Comparison of ENCODE assay signal across 7 cellular contexts in the genomic region with DNA sequence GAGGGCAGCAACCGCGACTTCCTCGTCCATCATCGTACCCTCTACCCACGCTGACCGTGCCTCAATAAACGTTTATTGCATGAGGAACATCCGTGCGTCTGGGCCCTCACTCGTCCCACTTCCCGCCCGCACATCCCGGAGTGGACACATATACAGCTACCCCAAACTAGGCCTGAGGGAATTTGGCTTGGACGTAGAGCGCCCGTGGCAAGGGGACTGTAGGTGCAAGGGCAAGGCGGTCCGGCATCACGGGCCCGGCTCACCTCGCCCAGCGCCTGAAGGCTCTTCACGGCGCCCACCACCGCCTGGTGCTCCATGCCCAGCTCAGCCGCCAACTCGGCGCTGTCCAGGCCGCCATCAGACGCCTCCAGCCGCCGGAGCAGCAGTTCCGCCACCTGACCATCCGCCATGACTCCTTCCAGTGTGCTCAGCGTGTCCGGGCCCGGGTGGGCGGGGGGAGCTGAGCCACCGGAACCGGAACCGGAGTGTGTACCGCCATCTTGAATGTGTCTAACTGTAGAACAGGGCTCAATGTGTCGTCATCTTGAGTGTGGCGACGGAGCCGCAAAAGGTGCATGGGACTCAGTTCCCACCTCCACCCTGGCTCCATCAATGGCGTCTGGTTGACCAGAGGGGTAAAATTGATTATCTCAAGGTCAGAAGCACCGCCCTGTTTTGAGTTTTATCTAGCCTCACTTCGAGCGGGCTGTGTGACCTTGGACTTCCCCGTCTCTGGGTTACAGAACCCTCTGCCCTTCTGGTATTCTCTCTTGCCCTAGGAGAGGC. TPM values are rescaled to one million over a fixed set of nuclear protein-coding genes. Genes with fewer than 3 reads are reported as not detected.
DNase-seq lines count a peak whose midpoint lies in the region; ATAC-seq, FAIRE-seq and TF ChIP-seq lines count a peak whose summit lies in the region.

A gene (minus strand): TSS at position 425 of the 786 bp plus-strand sequence. CDS start 15 bp downstream, at position 410.

- TF ChIP-seq POLR2A in HepG2 (IDR thresholded peaks at IDR 0.05; ENCODE audit: insufficient read depth in 1 of 2, low read depth in 2 of 2, low read length in 2 of 2) = peak; percentile 80 to 99

- H3K79me2 ChIP-seq in HepG2 (ENCODE audit: insufficient read depth, low read length) = peaks cover 20% of the 10 kb centered on the region

- peaks cover 41% of the 10 kb centered on the region for H3K4me1 ChIP-seq in HepG2 (ENCODE audit: insufficient read depth, low read length)

- peak; percentile 87 for FAIRE-seq in HepG2 (lab: Jason Lieb, UNC)

- peak within 1 kb of the TSS; percentile 92 for H3K4me2 ChIP-seq in HepG2 (ENCODE audit: low read depth, low read length)

- H3K27ac ChIP-seq in HepG2 (ENCODE audit: extremely low read length, insufficient read depth, low read length) = peak within 1 kb of the TSS; percentile 59

- CTCF ChIA-PET in HepG2 (lab: Yijun Ruan, JAX; ENCODE audit: low intra/inter-chr PET ratio, low total read pairs) = no interaction called here

- in situ Hi-C loops in HepG2 (cut with HindIII; ENCODE audit: extremely low pct_ligation_motif_present, low pct_unique_long_range_greater_than_20kb) = no loop called here

- TF ChIP-seq CTCF in HepG2 (CRISPR knock-in tag; IDR thresholded peaks at IDR 0.05) = no peak; the same call in 1 of the 2 replicates

- TF ChIP-seq RAD21 in HepG2 (CRISPR knock-in tag; IDR thresholded peaks at IDR 0.05) = peak; percentile 39; the same call in 1 of the 2 replicates

- POLR2A ChIA-PET in HepG2 (lab: Yijun Ruan, JAX) = interaction anchor here (0.7 to 2.9 kb wide), 9 partner anchors 12 to 913 kb away, joined by 3 to 40 read pairs (median 7); a partner anchor contains a TSS

- H3K36me3 ChIP-seq in HepG2 (replicated peaks in 1 of 2; ENCODE audit: control insufficient read depth in 1 of 2, insufficient read depth in 2 of 2, low read length in 2 of 2) = peaks cover 6 to 16% of the 10 kb centered on the region in 2 experiments

- TF ChIP-seq EP300 in HepG2 (IDR thresholded peaks at IDR 0.05; ENCODE audit: low read depth in 2 of 2, low read length in 2 of 2) (no peak; a peak in 1 of 4 replicates), HepG2 (CRISPR knock-in tag; IDR thresholded peaks at IDR 0.05; ENCODE audit: borderline replicate concordance) (no peak; the same call in 1 of the 2 replicates)

- BruUV-seq in HepG2 (replicated peaks; lab: Mats Ljungman, UMichigan) = TSS peak; percentile 71

- no peaks in the 10 kb centered on the region for H3K9me3 ChIP-seq in HepG2 (ENCODE audit: low read length)

- 4% methylated on average over 18 of the region's 51 CpGs for WGBS in HepG2 (ENCODE audit: low lambda C conversion rate)

- intact Hi-C loops in HepG2 (cut with micrococcal nuclease; ENCODE audit: unreplicated experiment) = no loop called here

- DNase-seq in NCI-H748 (lab: John Stamatoyannopoulos, UW; ENCODE audit: unreplicated experiment) = peak; percentile 86
- DNase-seq in activated CD4-positive, alpha-beta T cell treated with anti-CD3 and anti-CD28 coated beads, Interleukin-2, amount 50 U/mL, for 48 hours = peak; percentile 91 to 92
- DNase-seq in dermis microvascular lymphatic vessel endothelial cell (ENCODE audit: low read depth in 2 of 2) = peak; percentile 78 to 93
- peak; percentile 84 for DNase-seq in HepG2 (ENCODE audit: low spot score)
- peak; percentile 84 to 90 for DNase-seq in stimulated activated CD4-positive, alpha-beta T cell treated with anti-CD3 and anti-CD28 coated beads, Interleukin-2, amount 100 ng/mL, for 48 hours

- peak within 1 kb of the TSS; percentile 81 for H3K9ac ChIP-seq in HepG2 (ENCODE audit: insufficient read depth, low read depth, low read length)

- 0 out of 2 replicates have a peak, but pooled peaks cover 4% of the 10 kb centered on the region for H4K20me1 ChIP-seq in HepG2 (ENCODE audit: insufficient read depth, low read length)

- H3K4me3 ChIP-seq in HepG2 (replicated peaks in 1 of 3; ENCODE audit: insufficient read depth in 1 of 3, low read depth in 2 of 3, low read length in 3 of 3) = peak within 1 kb of the TSS; percentile 68 to 85 (median 85)

- peak; percentile 46 for ATAC-seq in GM18517 (IDR thresholded peaks at IDR 0.05; ENCODE audit: unreplicated experiment)
- ATAC-seq in HG03439 (IDR thresholded peaks at IDR 0.05; ENCODE audit: unreplicated experiment) = peak; percentile 52
- ATAC-seq in HepG2 = peak; percentile 81

- H3K27me3 ChIP-seq in HepG2 (ENCODE audit: control insufficient read depth in 1 of 2, insufficient read depth in 2 of 2, low read length in 2 of 2) = no peaks in the 10 kb centered on the region; a peak in 1 of 5 replicates

- peak within 1 kb of the TSS; percentile 59 for H2AFZ ChIP-seq in HepG2 (ENCODE audit: low read length)

TF ChIP-seq in HepG2, 621 proteins besides CTCF, POLR2A, EP300 and RAD21 (continues in another document):
- no peak for TF ChIP-seq KLF15 (CRISPR knock-in tag; IDR thresholded peaks at IDR 0.05; ENCODE audit: borderline replicate concordance)
- no peak for TF ChIP-seq FLYWCH1 (CRISPR knock-in tag; IDR thresholded peaks at IDR 0.05)
- TF ChIP-seq, protein P1, sequence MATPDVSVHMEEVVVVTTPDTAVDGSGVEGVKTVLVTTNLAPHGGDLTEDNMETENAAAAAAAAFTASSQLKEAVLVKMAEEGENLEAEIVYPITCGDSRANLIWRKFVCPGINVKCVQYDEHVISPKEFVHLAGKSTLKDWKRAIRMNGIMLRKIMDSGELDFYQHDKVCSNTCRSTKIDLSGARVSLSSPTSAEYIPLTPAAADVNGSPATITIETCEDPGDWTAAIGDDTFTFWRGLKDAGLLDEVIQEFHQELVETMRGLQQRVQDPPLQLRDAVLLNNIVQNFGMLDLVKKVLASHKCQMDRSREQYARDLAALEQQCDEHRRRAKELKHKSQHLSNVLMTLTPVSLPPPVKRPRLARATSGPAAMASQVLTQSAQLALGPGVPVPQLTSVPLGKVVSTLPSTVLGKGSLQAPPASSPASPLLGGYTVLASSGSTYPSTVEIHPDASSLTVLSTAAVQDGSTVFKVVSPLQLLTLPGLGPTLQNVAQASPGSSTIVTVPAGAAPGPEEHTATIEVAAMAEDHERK (CRISPR knock-in tag; IDR thresholded peaks at IDR 0.05; ENCODE audit: low read depth) = no peak
- no peak for TF ChIP-seq PCBP1 (IDR thresholded peaks at IDR 0.05; ENCODE audit: borderline replicate concordance, low read depth, low read length)
- TF ChIP-seq MBNL3 (CRISPR knock-in tag; conservative IDR thresholded peaks at IDR 0.05) = no peak
- TF ChIP-seq POGZ (CRISPR knock-in tag; IDR thresholded peaks at IDR 0.05) = peak; percentile 66
- TF ChIP-seq, protein P2, sequence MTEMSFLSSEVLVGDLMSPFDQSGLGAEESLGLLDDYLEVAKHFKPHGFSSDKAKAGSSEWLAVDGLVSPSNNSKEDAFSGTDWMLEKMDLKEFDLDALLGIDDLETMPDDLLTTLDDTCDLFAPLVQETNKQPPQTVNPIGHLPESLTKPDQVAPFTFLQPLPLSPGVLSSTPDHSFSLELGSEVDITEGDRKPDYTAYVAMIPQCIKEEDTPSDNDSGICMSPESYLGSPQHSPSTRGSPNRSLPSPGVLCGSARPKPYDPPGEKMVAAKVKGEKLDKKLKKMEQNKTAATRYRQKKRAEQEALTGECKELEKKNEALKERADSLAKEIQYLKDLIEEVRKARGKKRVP (CRISPR knock-in tag; IDR thresholded peaks at IDR 0.05) = 0 out of 4 replicates have a peak, but pooled peaks of 1 of the 2 experiments have one; percentile 40
- peak; percentile 99 for TF ChIP-seq GABPB1 (CRISPR knock-in tag; IDR thresholded peaks at IDR 0.05)
- no peak for TF ChIP-seq ZNF672 (CRISPR knock-in tag; IDR thresholded peaks at IDR 0.05)
- no peak for TF ChIP-seq ZBTB7B (CRISPR knock-in tag; IDR thresholded peaks at IDR 0.05)
- TF ChIP-seq ZKSCAN1 (IDR thresholded peaks at IDR 0.05; ENCODE audit: low read length) = no peak
- peak; percentile 70; the same call in 1 of the 2 replicates for TF ChIP-seq ZNF790 (CRISPR knock-in tag; IDR thresholded peaks at IDR 0.05; ENCODE audit: borderline replicate concordance)
- TF ChIP-seq SMC3 (IDR thresholded peaks at IDR 0.05; ENCODE audit: low read length) = no peak
- TF ChIP-seq FOXA1 (IDR thresholded peaks at IDR 0.05) = no peak
- no peak for TF ChIP-seq FOXA1 (CRISPR knock-in tag; IDR thresholded peaks at IDR 0.05)

RNA-seq across cellular contexts. Expression of the gene that starts here (rescaled TPM):
- total RNA-seq in dermis microvascular lymphatic vessel endothelial cell (44.6 and 49.3 TPM in 2 replicates), HepG2 (2016; rRNA removed; fragmentation: Illumina TruSeq; extraction: Trizol) (68.0 and 72.0 TPM in 2 replicates)
- 30.6 and 33.8 TPM in 2 replicates for total RNA-seq in HepG2 (2016; cell fraction: cytosol; rRNA removed; fragmentation: Illumina TruSeq; extraction: Trizol; ENCODE audit: low read depth)
- 61.4 and 77.8 TPM in 2 replicates for total RNA-seq in HepG2 (2016; cell fraction: insoluble cytoplasmic fraction; rRNA removed; fragmentation: Illumina TruSeq; extraction: Trizol)
- total RNA-seq in HepG2 (2016; cell fraction: membrane; rRNA removed; fragmentation: Illumina TruSeq; extraction: Trizol) = 31.3 and 31.6 TPM in 2 replicates
- 38.1 and 43.4 TPM in 2 replicates for total RNA-seq in HepG2 (2016; cell fraction: nucleus; rRNA removed; fragmentation: Illumina TruSeq; extraction: Trizol)
- 25.9 and 37.0 TPM in 2 replicates for polyA plus RNA-seq in HepG2 (2011; rRNA removed)
- polyA plus RNA-seq in HepG2 (2011; cell fraction: cytosol; rRNA removed) = 20.2 and 25.7 TPM in 2 replicates
- 86.4 and 92.2 TPM in 2 replicates for polyA plus RNA-seq in HepG2 (2011; cell fraction: nucleus; rRNA removed)
- 47.9 and 53.4 TPM in 2 replicates for polyA plus RNA-seq in HepG2 (2012)
- polyA plus RNA-seq in HepG2 (2016; cell fraction: cytosol; fragmentation: Illumina TruSeq; extraction: Trizol; ENCODE audit: low read depth) = 20.5 and 21.3 TPM in 2 replicates
- 76.2 and 85.7 TPM in 2 replicates for polyA plus RNA-seq in HepG2 (2016; cell fraction: insoluble cytoplasmic fraction; fragmentation: Illumina TruSeq; extraction: Trizol; ENCODE audit: low read depth)
- polyA plus RNA-seq in HepG2 (2016; cell fraction: membrane; fragmentation: Illumina TruSeq; extraction: Trizol; ENCODE audit: low read depth) = 21.2 and 25.0 TPM in 2 replicates
- 71.9 and 80.2 TPM in 2 replicates for polyA plus RNA-seq in HepG2 (2016; cell fraction: nucleus; fragmentation: Illumina TruSeq; extraction: Trizol; ENCODE audit: insufficient read depth, low read depth)
- polyA minus RNA-seq in HepG2 (2011; rRNA and poly(A)+ RNA removed; ENCODE audit: low replicate concordance) = 36.3 and 65.5 TPM in 2 replicates
- 17.6 and 18.3 TPM in 2 replicates for polyA minus RNA-seq in HepG2 (2011; cell fraction: cytosol; rRNA and poly(A)+ RNA removed)
- polyA minus RNA-seq in HepG2 (2011; cell fraction: nucleus; rRNA and poly(A)+ RNA removed) = 14.5 and 16.0 TPM in 2 replicates

Comparison
In these comparisons a context has a peak if more than half of its experiments do, and no peak if none do; other contexts are left out.
1. Peak in every context shown above with its lines: DNase-seq, ATAC-seq, H3K4me3 ChIP-seq and H3K27ac ChIP-seq.